Comparison of ENCODE assay signal across 1 cellular context in genomic region chr3:37627951-37628620, GRCh38.
TF ChIP-seq lines count a peak whose summit lies in the region.

No MANE protein-coding gene starts in this region.

TF ChIP-seq in GM23338, 12 proteins besides CTCF, POLR2A, EP300 and RAD21 (continued from another document):
- no peak for TF ChIP-seq ETS1 (IDR thresholded peaks at IDR 0.05)
- TF ChIP-seq ZNF331 (CRISPR knock-in tag; IDR thresholded peaks at IDR 0.05; ENCODE audit: low read depth), result no peak
- no peak for TF ChIP-seq STAT1 (IDR thresholded peaks at IDR 0.05; ENCODE audit: unreplicated experiment)
- no peak for TF ChIP-seq NANOG (IDR thresholded peaks at IDR 0.05; ENCODE audit: borderline replicate concordance)
- no peak for TF ChIP-seq EZH2 (IDR thresholded peaks at IDR 0.05; ENCODE audit: low read depth, unreplicated experiment)
- TF ChIP-seq ZNF114 (CRISPR knock-in tag; IDR thresholded peaks at IDR 0.05), result no peak
- TF ChIP-seq JUNB (IDR thresholded peaks at IDR 0.05; ENCODE audit: unreplicated experiment), result no peak
